9 cellular contexts compared by ENCODE assay signal in the genomic region with DNA sequence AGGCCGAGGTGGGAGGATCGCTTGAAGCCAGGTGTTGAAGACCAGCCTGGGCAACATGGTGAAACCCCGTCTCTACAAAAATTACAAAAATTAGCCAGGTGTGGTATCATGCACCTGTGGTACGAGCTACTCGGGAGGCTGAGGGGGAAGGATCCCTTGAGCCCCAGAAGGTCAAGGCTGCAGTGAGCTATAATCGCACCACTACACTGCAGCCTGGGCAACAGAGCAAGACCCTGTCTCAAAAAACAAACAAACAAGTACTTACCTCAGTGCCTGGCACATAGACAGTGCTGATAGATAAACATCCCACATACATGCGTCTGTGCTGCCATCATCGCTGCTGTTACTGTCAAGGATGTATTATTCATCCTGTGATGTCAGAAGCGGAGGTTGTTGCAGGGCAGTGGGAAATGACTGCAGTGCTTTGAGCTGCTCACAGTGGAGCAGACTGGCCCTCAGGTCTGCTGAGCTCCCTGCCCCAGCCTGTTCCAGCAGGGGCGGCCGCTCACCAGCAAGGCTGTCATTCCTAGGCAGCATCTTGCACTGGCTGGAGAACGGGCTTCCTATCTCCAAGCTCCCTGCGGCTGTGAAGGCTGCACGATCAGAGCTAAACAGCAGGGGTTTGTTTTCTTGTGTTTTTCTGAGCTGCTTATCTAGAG. TPM values are rescaled to one million over a fixed set of nuclear protein-coding genes. Genes with fewer than 3 reads are reported as not detected.
DNase-seq lines count a peak whose midpoint lies in the region; ATAC-seq and TF ChIP-seq lines count a peak whose summit lies in the region.
"Had no signal": no experiment of that assay in that cellular context is flagged by ENCODE, and none has a peak within 500 bp of the region (broad histone marks: within the 10 kb centered on the region; RNA-seq: fewer than 3 reads in every experiment).

No MANE protein-coding gene starts in this region.

- H3K9ac ChIP-seq in BLaER1 = peak overlapping the region; percentile 10; the same call in 1 of the 2 replicates
- H3K9ac ChIP-seq in HUES48 (ENCODE audit: low read depth, low read length) = no peak overlapping the region
- H3K9ac ChIP-seq in endodermal cell (ENCODE audit: extremely low read depth, low read length, poor library complexity, severe bottlenecking) = no peak overlapping the region

- H3K4me3 Mint-ChIP-seq in endodermal cell = no peak overlapping the region
- peak overlapping the region; percentile 10 for H3K4me3 Mint-ChIP-seq in neural crest cell

- 62 to 87% methylated on average over 5 to 14 of the region's 14 CpGs for WGBS in endodermal cell (ENCODE audit: insufficient coverage in 1 of 2, insufficient read length in 1 of 2), 2 experiments

- H3K27ac Mint-ChIP-seq in endodermal cell (peak overlapping the region; percentile 87), neural crest cell (ENCODE audit: unreplicated experiment) (peak overlapping the region; percentile 43)

- DNase-seq in endodermal cell (peak; percentile 90), neural crest cell (ENCODE audit: low read depth, low spot score) (no peak), D341Med (ENCODE audit: low spot score) (no peak), SW 1271 (lab: John Stamatoyannopoulos, UW) (no peak), NCI-H2227 treated with DMSO at 0.1 percent for 48 hours (lab: John Stamatoyannopoulos, UW) (no peak)

- peak; percentile 33 for TF ChIP-seq CTCF in endodermal cell (conservative IDR thresholded peaks at IDR 0.05)
- no peak for TF ChIP-seq CTCF in neural crest cell (conservative IDR thresholded peaks at IDR 0.05)

- peaks cover 3% of the 10 kb centered on the region for H3K36me3 Mint-ChIP-seq in endodermal cell (ENCODE audit: low read depth)
- no peaks in the 10 kb centered on the region for H3K36me3 Mint-ChIP-seq in neural crest cell (ENCODE audit: low read depth)

- no peaks in the 10 kb centered on the region for H3K27me3 ChIP-seq in BLaER1
- H3K27me3 ChIP-seq in HUES48 (ENCODE audit: control insufficient read depth, insufficient read depth, low read length) = peaks cover 34% of the 10 kb centered on the region
- H3K27me3 ChIP-seq in endodermal cell (ENCODE audit: control insufficient read depth, insufficient read depth, low read length, poor library complexity, severe bottlenecking) = no peaks in the 10 kb centered on the region

- H3K36me3 ChIP-seq in BLaER1 = peaks cover 40% of the 10 kb centered on the region
- no peaks in the 10 kb centered on the region for H3K36me3 ChIP-seq in HUES48 (ENCODE audit: control insufficient read depth, insufficient read depth, low read length)
- no peaks in the 10 kb centered on the region for H3K36me3 ChIP-seq in endodermal cell (ENCODE audit: control insufficient read depth, insufficient read depth, low read length)

- H3K27me3 Mint-ChIP-seq in endodermal cell (ENCODE audit: insufficient read depth) = peaks cover 16% of the 10 kb centered on the region
- H3K27me3 Mint-ChIP-seq in neural crest cell (ENCODE audit: low read depth) = no peaks in the 10 kb centered on the region
- H3K27me3 Mint-ChIP-seq: IgD-negative memory B cell had no signal

- H3K4me2 ChIP-seq in BLaER1 = no peak overlapping the region

- ATAC-seq in GM19452 (IDR thresholded peaks at IDR 0.05; ENCODE audit: unreplicated experiment) = no peak

- H3K4me1 ChIP-seq in BLaER1 = peaks cover 56% of the 10 kb centered on the region
- peaks cover 7% of the 10 kb centered on the region; the same call in 1 of the 2 replicates for H3K4me1 ChIP-seq in HUES48 (ENCODE audit: control insufficient read depth, insufficient read depth, low read length)
- H3K4me1 ChIP-seq in endodermal cell (ENCODE audit: control insufficient read depth, insufficient read depth, low read length) = peaks cover 14% of the 10 kb centered on the region

- H3K4me1 Mint-ChIP-seq in endodermal cell = peaks cover 28% of the 10 kb centered on the region
- H3K4me1 Mint-ChIP-seq in neural crest cell = peaks cover 35% of the 10 kb centered on the region

- H3K9me3 Mint-ChIP-seq in endodermal cell (no peaks in the 10 kb centered on the region), neural crest cell (no peaks in the 10 kb centered on the region)
- H3K9me3 Mint-ChIP-seq: IgD-negative memory B cell had no signal

- H3K27ac ChIP-seq in BLaER1 = no peak overlapping the region
- peak overlapping the region; percentile 4 for H3K27ac ChIP-seq in HUES48 (ENCODE audit: low read depth, low read length)
- H3K27ac ChIP-seq in endodermal cell (ENCODE audit: low read depth, low read length) = peak overlapping the region; percentile 50

- H3K9me3 ChIP-seq in BLaER1 (no peaks in the 10 kb centered on the region), HUES48 (ENCODE audit: control insufficient read depth, insufficient read depth, low read length) (no peaks in the 10 kb centered on the region), endodermal cell (ENCODE audit: control insufficient read depth, low read length) (no peaks in the 10 kb centered on the region)

- peaks cover 100% of the 10 kb centered on the region for H4K20me1 ChIP-seq in BLaER1

- H3K4me3 ChIP-seq in BLaER1 (no peak overlapping the region), HUES48 (ENCODE audit: low read depth, low read length) (no peak overlapping the region), endodermal cell (ENCODE audit: low read length) (no peak overlapping the region)

RNA-seq across cellular contexts. Expression of a gene that starts 18.6 kb away (rescaled TPM):
- total RNA-seq in endodermal cell (10 to 100 TPM; 36.9 to 43.4 TPM), neural crest cell (28.1 and 29.1 TPM in 2 replicates)
- polyA plus RNA-seq in endodermal cell (2013, experiment 1 of 2) = 14.9 TPM
- polyA plus RNA-seq in endodermal cell (2013, experiment 2 of 2) = 13.9 TPM
